In the genomic region with DNA sequence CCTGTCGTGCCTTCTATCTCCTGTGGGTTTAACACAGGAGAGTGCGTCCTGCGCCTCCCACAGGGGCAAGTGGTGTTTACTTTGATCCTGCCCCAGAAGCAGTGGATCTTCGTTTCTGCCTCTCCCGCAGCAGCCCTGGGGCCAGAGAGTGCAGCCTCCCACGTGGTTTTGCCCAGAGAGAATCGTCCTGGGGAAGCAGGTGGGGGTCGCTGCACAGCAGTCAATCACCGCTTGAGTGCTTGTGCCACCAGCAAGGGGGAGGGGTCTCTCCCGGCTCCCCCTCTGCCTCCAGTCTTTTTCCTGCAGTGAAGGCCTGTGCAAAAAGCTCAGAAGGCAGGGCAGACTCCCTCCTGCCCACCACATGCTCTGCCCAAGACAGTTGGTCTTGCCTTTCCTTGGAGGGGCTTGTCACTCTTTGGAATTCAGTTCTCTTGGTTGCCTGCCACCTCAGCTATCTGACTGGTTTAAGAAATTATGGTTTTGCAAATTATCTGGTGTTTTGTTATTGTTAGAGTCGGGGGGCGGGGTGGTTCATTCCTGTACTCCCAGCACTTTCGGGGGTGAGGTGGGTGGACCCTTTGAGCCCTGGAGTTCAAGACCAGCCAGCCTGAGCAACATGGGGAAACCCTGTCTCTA, we compare ENCODE assay signal across 8 cellular contexts. TPM values are rescaled to one million over a fixed set of nuclear protein-coding genes. Genes with fewer than 3 reads are reported as not detected.
DNase-seq lines count a peak whose midpoint lies in the region; ATAC-seq and TF ChIP-seq lines count a peak whose summit lies in the region.

No MANE protein-coding gene starts in this region.

- peak overlapping the region; percentile 33 for H3K27ac ChIP-seq in naive thymus-derived CD4-positive, alpha-beta T cell (ENCODE audit: low read depth, low read length)
- peak overlapping the region in 2 of 4 donors; percentile 29 to 59 for H3K27ac ChIP-seq in transverse colon
- H3K27ac ChIP-seq in gastrocnemius medialis: no peak overlapping the region
- H3K27ac ChIP-seq in thyroid gland: no peak overlapping the region

- no peaks in the 10 kb centered on the region for H3K36me3 ChIP-seq in naive thymus-derived CD4-positive, alpha-beta T cell (ENCODE audit: control insufficient read depth in 2 of 3, insufficient read depth in 3 of 3, low read length in 3 of 3)
- no peaks in the 10 kb centered on the region for H3K36me3 ChIP-seq in transverse colon
- H3K36me3 ChIP-seq in gastrocnemius medialis: no peaks in the 10 kb centered on the region
- no peaks in the 10 kb centered on the region for H3K36me3 ChIP-seq in thyroid gland

- H3K27me3 Mint-ChIP-seq in activated T-cell treated with anti-CD3 and anti-CD28 coated beads, Interleukin-2, amount 50 U/mL, for 72 hours (ENCODE audit: low read depth): no peaks in the 10 kb centered on the region
- peaks cover 0 to 4% (median 0%) of the 10 kb centered on the region in 5 donors for H3K27me3 Mint-ChIP-seq in naive thymus-derived CD4-positive, alpha-beta T cell

- TF ChIP-seq EP300 in transverse colon (IDR thresholded peaks at IDR 0.05; ENCODE audit: low read depth): no peak

- no peaks in the 10 kb centered on the region for H3K27me3 ChIP-seq in naive thymus-derived CD4-positive, alpha-beta T cell (ENCODE audit: control insufficient read depth in 2 of 2, insufficient read depth in 2 of 2, low read length in 2 of 2)
- H3K27me3 ChIP-seq in transverse colon: peaks cover 5% of the 10 kb centered on the region
- peaks cover 0 to 5% (median 0%) of the 10 kb centered on the region in 3 donors for H3K27me3 ChIP-seq in gastrocnemius medialis
- H3K27me3 ChIP-seq in thyroid gland: no peaks in the 10 kb centered on the region

- peak overlapping the region; percentile 36 for H3K27ac Mint-ChIP-seq in activated T-cell treated with anti-CD3 and anti-CD28 coated beads, Interleukin-2, amount 50 U/mL, for 72 hours
- peak overlapping the region; percentile 82 to 94 (median 88) for H3K27ac Mint-ChIP-seq in naive thymus-derived CD4-positive, alpha-beta T cell

- H3K4me3 Mint-ChIP-seq in activated T-cell treated with anti-CD3 and anti-CD28 coated beads, Interleukin-2, amount 50 U/mL, for 72 hours: peak overlapping the region; percentile 84 to 86
- peak overlapping the region; percentile 75 to 90 (median 84) for H3K4me3 Mint-ChIP-seq in naive thymus-derived CD4-positive, alpha-beta T cell

- 24 to 36% methylated on average over 7 to 13 of the region's 13 CpGs for WGBS in transverse colon (ENCODE audit: low coverage in 1 of 2), 2 donors
- WGBS in thyroid gland, 2 donors: 32 to 35% methylated on average over 8 to 11 of the region's 13 CpGs

- in situ Hi-C loops in transverse colon (cut with MboI; ENCODE audit: low pct_ligation_motif_present in 1 of 4, low pct_unique_long_range_greater_than_20kb in 1 of 4, low sequenced_read_pairs in 3 of 4): loop anchor here in 1 of 4 donors (10.0 to 25.0 kb wide), 2 partner anchors 60 to 347 kb away; no protein-coding TSS in a partner anchor
- in situ Hi-C loops in gastrocnemius medialis (cut with MboI; ENCODE audit: low sequenced_read_pairs in 4 of 4): loop anchor here in 1 of 4 donors (25.0 kb wide), 1 partner anchor 347 kb away; no protein-coding TSS in a partner anchor

- CTCF ChIA-PET in naive thymus-derived CD4-positive, alpha-beta T cell (lab: Charles Lee): interaction anchor here (0.6 to 4.3 kb wide), 6 partner anchors 9 to 813 kb away, joined by 3 to 68 read pairs (median 6); no protein-coding TSS in a partner anchor

- ATAC-seq in GM19351 (IDR thresholded peaks at IDR 0.05; ENCODE audit: unreplicated experiment) (peak; percentile 21), HG03342 (IDR thresholded peaks at IDR 0.05; ENCODE audit: unreplicated experiment) (peak; percentile 20), gastrocnemius medialis (no peak)
- ATAC-seq in activated T-cell treated with anti-CD3 and anti-CD28 coated beads, Interleukin-2, amount 50 U/mL, for 72 hours (replicated peaks in 1 of 2): peak; percentile 74 to 75
- peak; percentile 35 for ATAC-seq in naive thymus-derived CD4-positive, alpha-beta T cell

- H3K9me3 ChIP-seq in naive thymus-derived CD4-positive, alpha-beta T cell (ENCODE audit: control insufficient read depth in 2 of 3, low read length in 3 of 3): no peaks in the 10 kb centered on the region
- no peaks in the 10 kb centered on the region for H3K9me3 ChIP-seq in transverse colon
- H3K9me3 ChIP-seq in gastrocnemius medialis: no peaks in the 10 kb centered on the region
- H3K9me3 ChIP-seq in thyroid gland: no peaks in the 10 kb centered on the region

- no peaks in the 10 kb centered on the region for H3K36me3 Mint-ChIP-seq in activated T-cell treated with anti-CD3 and anti-CD28 coated beads, Interleukin-2, amount 50 U/mL, for 72 hours (ENCODE audit: insufficient read depth in 2 of 2)
- H3K36me3 Mint-ChIP-seq in naive thymus-derived CD4-positive, alpha-beta T cell: no peaks in the 10 kb centered on the region

- TF ChIP-seq CTCF in transverse colon (IDR thresholded peaks at IDR 0.05): peak in 1 of 5 experiments; percentile 10
- peak in 2 of 5 experiments; percentile 0 to 12 for TF ChIP-seq CTCF in gastrocnemius medialis (IDR thresholded peaks at IDR 0.05 in 4 of 5, conservative IDR thresholded peaks at IDR 0.05 in 1 of 5)
- no peak for TF ChIP-seq CTCF in thyroid gland (IDR thresholded peaks at IDR 0.05)

- peaks cover 27% of the 10 kb centered on the region for H3K4me1 Mint-ChIP-seq in activated T-cell treated with anti-CD3 and anti-CD28 coated beads, Interleukin-2, amount 50 U/mL, for 72 hours (ENCODE audit: low read depth)
- H3K4me1 Mint-ChIP-seq in naive thymus-derived CD4-positive, alpha-beta T cell: peaks cover 22 to 49% (median 43%) of the 10 kb centered on the region in 7 donors

- peak; percentile 58 to 77 for DNase-seq in activated T-cell treated with anti-CD3 and anti-CD28 coated beads, Interleukin-2, amount 50 U/mL, for 72 hours
- peak in 4 of 9 donors; percentile 11 to 61 (median 40) for DNase-seq in naive thymus-derived CD4-positive, alpha-beta T cell
- DNase-seq in transverse colon: no peak
- no peak for DNase-seq in gastrocnemius medialis
- DNase-seq in thyroid gland: no peak
- DNase-seq in glomerular visceral epithelial cell (ENCODE audit: extremely low spot score): no peak

- intact Hi-C loops in naive thymus-derived CD4-positive, alpha-beta T cell (cut with micrococcal nuclease): loop anchor here (2.0 kb wide), 2 partner anchors 30 to 68 kb away; a partner anchor contains a TSS
- intact Hi-C loops in transverse colon (cut with DNase I; ENCODE audit: low total_unique reads): loop anchor here (2.0 kb wide), 1 partner anchor 14 kb away; no protein-coding TSS in a partner anchor
- intact Hi-C loops in gastrocnemius medialis (cut with DNase I; ENCODE audit: low total_unique reads): no loop called here
- intact Hi-C loops in thyroid gland (cut with DNase I): no loop called here

- TF ChIP-seq POLR2A in transverse colon (IDR thresholded peaks at IDR 0.05) (no peak), gastrocnemius medialis (IDR thresholded peaks at IDR 0.05) (no peak), thyroid gland (IDR thresholded peaks at IDR 0.05) (no peak)

- POLR2A ChIA-PET in naive thymus-derived CD4-positive, alpha-beta T cell (lab: Charles Lee): interaction anchor here (0.7 to 3.3 kb wide), 9 partner anchors 11 to 358 kb away, joined by 3 to 25 read pairs (median 4); a partner anchor contains a TSS

- peaks cover 14 to 22% of the 10 kb centered on the region in 2 donors for H3K4me1 ChIP-seq in naive thymus-derived CD4-positive, alpha-beta T cell (ENCODE audit: control insufficient read depth in 2 of 2, insufficient read depth in 2 of 2, low read length in 2 of 2)
- H3K4me1 ChIP-seq in transverse colon: peaks cover 0 to 15% (median 7%) of the 10 kb centered on the region in 4 donors
- no peaks in the 10 kb centered on the region for H3K4me1 ChIP-seq in gastrocnemius medialis
- peaks cover 0 to 3% of the 10 kb centered on the region in 2 donors for H3K4me1 ChIP-seq in thyroid gland

- H3K4me3 ChIP-seq in naive thymus-derived CD4-positive, alpha-beta T cell (ENCODE audit: low read length): peak overlapping the region; percentile 75
- H3K4me3 ChIP-seq in transverse colon: peak overlapping the region in 1 of 4 donors; percentile 26
- no peak overlapping the region for H3K4me3 ChIP-seq in gastrocnemius medialis
- no peak overlapping the region for H3K4me3 ChIP-seq in thyroid gland (replicated peaks in 1 of 3)

- H3K9me3 Mint-ChIP-seq in activated T-cell treated with anti-CD3 and anti-CD28 coated beads, Interleukin-2, amount 50 U/mL, for 72 hours: no peaks in the 10 kb centered on the region
- H3K9me3 Mint-ChIP-seq in naive thymus-derived CD4-positive, alpha-beta T cell: peaks cover 0 to 1% (median 0%) of the 10 kb centered on the region in 11 donors

RNA-seq across cellular contexts. Expression of a gene that starts 26.9 kb away (rescaled TPM):
- 10 to 100 TPM in 1 of 2 donors, 1 to 10 TPM in 1; 7.2 to 15.1 TPM for total RNA-seq in activated T-cell treated with anti-CD3 and anti-CD28 coated beads, Interleukin-2, amount 50 U/mL, for 72 hours
- total RNA-seq in naive thymus-derived CD4-positive, alpha-beta T cell: 10 to 100 TPM in 3 of 5 experiments, 1 to 10 TPM in 2; 7.5 to 14.5 (median 12.3) TPM
- polyA plus RNA-seq in naive thymus-derived CD4-positive, alpha-beta T cell: 10 to 100 TPM; 18.7 to 21.3 TPM
- total RNA-seq in transverse colon (10 to 100 TPM in 1 of 4 donors, 1 to 10 TPM in 2, under 1 TPM in 1; 0.75 to 14.6 (median 4.5) TPM), gastrocnemius medialis (10 to 100 TPM; 15.2 to 28.8 (median 16.9) TPM), thyroid gland (10 to 100 TPM; 15.3 to 42.1 (median 30.1) TPM)

RNA-seq across cellular contexts. Expression of a gene that starts 29.3 kb away (rescaled TPM):
- 10 to 100 TPM; 70.9 to 71.6 TPM for total RNA-seq in activated T-cell treated with anti-CD3 and anti-CD28 coated beads, Interleukin-2, amount 50 U/mL, for 72 hours
- total RNA-seq in naive thymus-derived CD4-positive, alpha-beta T cell: 100 to 1,000 TPM in 1 of 5 experiments, 10 to 100 TPM in 4; 42.1 to 113 (median 64.8) TPM
- 10 to 100 TPM; 18.1 to 34.3 TPM for polyA plus RNA-seq in naive thymus-derived CD4-positive, alpha-beta T cell
- 100 to 1,000 TPM in 1 of 4 donors, 10 to 100 TPM in 3; 35.1 to 128 (median 70.0) TPM for total RNA-seq in transverse colon
- 10 to 100 TPM; 17.3 to 42.1 (median 21.2) TPM for total RNA-seq in gastrocnemius medialis
- 100 to 1,000 TPM in 1 of 4 donors, 10 to 100 TPM in 3; 55.9 to 141 (median 76.5) TPM for total RNA-seq in thyroid gland

RNA-seq across cellular contexts. Expression of a gene that starts 39.0 kb away (rescaled TPM):
- total RNA-seq in activated T-cell treated with anti-CD3 and anti-CD28 coated beads, Interleukin-2, amount 50 U/mL, for 72 hours: 1 to 10 TPM; 1.9 to 2.5 TPM
- 1 to 10 TPM in 3 of 5 experiments, under 1 TPM in 2; 0.49 to 2.2 (median 1.0) TPM for total RNA-seq in naive thymus-derived CD4-positive, alpha-beta T cell
- 1 to 10 TPM; 1.3 to 2.3 TPM for polyA plus RNA-seq in naive thymus-derived CD4-positive, alpha-beta T cell
- total RNA-seq in transverse colon (1 to 10 TPM in 3 of 4 donors, not detected in 1; 1.8 to 6.8 (median 1.9) TPM), gastrocnemius medialis (10 to 100 TPM in 1 of 4 donors, 1 to 10 TPM in 3; 4.9 to 11.2 (median 5.7) TPM), thyroid gland (10 to 100 TPM in 3 of 4 donors, 1 to 10 TPM in 1; 9.9 to 15.2 (median 12.0) TPM)

Comparison
In these comparisons a context has a peak if more than half of its experiments do, and no peak if none do; other contexts are left out.
1. ATAC-seq: peak in GM19351 (single experiment), HG03342 (single experiment), activated T-cell treated with anti-CD3 and anti-CD28 coated beads, Interleukin-2, amount 50 U/mL, for 72 hours (2 of 2) and naive thymus-derived CD4-positive, alpha-beta T cell (single experiment); none in gastrocnemius medialis (0 of 2).
2. DNase-seq: peak in activated T-cell treated with anti-CD3 and anti-CD28 coated beads, Interleukin-2, amount 50 U/mL, for 72 hours (2 of 2); none in transverse colon (single experiment), gastrocnemius medialis (0 of 2), thyroid gland (0 of 2) and glomerular visceral epithelial cell (single experiment).
3. intact Hi-C loops: an anchor here in naive thymus-derived CD4-positive, alpha-beta T cell (2.0 kb wide) and transverse colon (2.0 kb wide); none called in gastrocnemius medialis and thyroid gland.